In the genomic region with DNA sequence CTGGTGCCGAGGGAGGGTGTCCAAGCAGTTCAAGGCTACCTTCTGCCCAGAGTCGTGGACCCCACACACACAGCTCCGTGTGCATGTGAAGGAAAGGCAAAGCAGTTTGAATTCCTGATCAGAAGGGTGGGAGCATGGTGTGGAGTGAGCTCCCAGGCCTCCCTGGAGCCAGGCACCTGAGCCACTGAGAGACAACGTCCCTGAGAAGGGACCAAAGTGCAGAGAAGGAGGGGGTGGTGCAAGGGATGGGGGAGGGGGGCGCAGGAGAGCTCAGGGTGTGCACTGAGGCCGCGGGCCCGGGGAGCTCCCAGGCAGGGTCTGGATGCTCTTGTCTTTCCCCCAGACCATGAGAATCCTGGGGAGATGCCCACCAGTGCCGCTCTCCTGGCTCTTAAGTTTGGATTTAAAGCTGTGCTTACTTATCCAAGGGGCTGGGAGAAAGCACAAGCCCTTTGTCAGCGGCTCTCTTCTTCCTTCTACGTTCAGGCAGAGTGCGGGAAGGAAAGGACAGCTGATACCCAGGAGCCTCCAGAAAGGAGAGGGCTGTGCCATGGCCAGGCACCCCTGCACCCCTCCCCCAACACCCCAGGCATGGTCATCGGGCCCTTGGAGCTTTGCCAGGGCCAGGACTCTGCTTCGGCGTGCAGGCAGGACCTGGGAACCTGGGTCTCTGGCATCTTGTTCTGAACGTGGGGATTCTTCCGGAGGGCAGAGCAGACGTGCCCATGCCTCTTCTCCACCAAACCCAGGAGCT, we compare ENCODE assay signal across 16 cellular contexts. TPM values are rescaled to one million over a fixed set of nuclear protein-coding genes. Genes with fewer than 3 reads are reported as not detected.
DNase-seq lines count a peak whose midpoint lies in the region; ATAC-seq, FAIRE-seq and TF ChIP-seq lines count a peak whose summit lies in the region.
"Had no signal": no experiment of that assay in that cellular context is flagged by ENCODE, and none has a peak within 500 bp of the region (broad histone marks: within the 10 kb centered on the region; RNA-seq: fewer than 3 reads in every experiment).

No MANE protein-coding gene starts in this region.

- H3K4me3 ChIP-seq in BLaER1 = no peak overlapping the region
- H3K4me3 ChIP-seq: thyroid gland had no signal

- CTCF ChIA-PET in CD4-positive, alpha-beta T cell (lab: Charles Lee) = interaction anchor here (0.6 kb wide), 1 partner anchor 22 kb away, joined by 3 read pairs; no protein-coding TSS in a partner anchor

- no peak overlapping the region for H3K27ac Mint-ChIP-seq in CD4-positive, alpha-beta T cell
- H3K27ac Mint-ChIP-seq in naive B cell = peak overlapping the region in 1 of 6 donors; percentile 33
- H3K27ac Mint-ChIP-seq: CD4-positive, alpha-beta memory T cell; natural killer cell had no signal

- intact Hi-C loops in CD4-positive, alpha-beta T cell (cut with DNase I, micrococcal nuclease) = no loop called here

- no peaks in the 10 kb centered on the region for H3K9me3 Mint-ChIP-seq in CD4-positive, alpha-beta T cell
- H3K9me3 Mint-ChIP-seq in naive B cell = no peaks in the 10 kb centered on the region
- H3K9me3 Mint-ChIP-seq: activated T-cell treated with anti-CD3 and anti-CD28 coated beads, Interleukin-2, amount 50 U/mL, for 4 hours; CD4-positive, alpha-beta memory T cell; natural killer cell had no signal

- peak overlapping the region; percentile 79 for H3K4me2 ChIP-seq in BLaER1

- H3K27ac ChIP-seq in BLaER1 = no peak overlapping the region
- H3K27ac ChIP-seq in CD4-positive, alpha-beta T cell (ENCODE audit: low read depth, low read length) = no peak overlapping the region
- H3K27ac ChIP-seq: foreskin keratinocyte, thyroid gland had no signal

- peaks cover 42% of the 10 kb centered on the region for H3K27me3 ChIP-seq in BLaER1
- peaks cover 45% of the 10 kb centered on the region for H3K27me3 ChIP-seq in CD4-positive, alpha-beta T cell (ENCODE audit: control insufficient read depth, insufficient read depth, low read length)

- H3K4me1 Mint-ChIP-seq in CD4-positive, alpha-beta T cell (ENCODE audit: low read depth) = peaks cover 11% of the 10 kb centered on the region
- H3K4me1 Mint-ChIP-seq in naive B cell = peaks cover 20 to 28% (median 23%) of the 10 kb centered on the region in 3 donors

- no peaks in the 10 kb centered on the region for H3K9me3 ChIP-seq in BLaER1
- H3K9me3 ChIP-seq in CD4-positive, alpha-beta T cell (ENCODE audit: control insufficient read depth, low read length) = no peaks in the 10 kb centered on the region
- H3K9me3 ChIP-seq: thyroid gland had no signal

- no peak for DNase-seq in CD4-positive, alpha-beta T cell
- DNase-seq in cerebellum (ENCODE audit: low spot score) = peak; percentile 35
- no peak for DNase-seq in naive B cell
- DNase-seq in T-helper 9 cell = no peak
- no peak for DNase-seq in urothelium cell line (ENCODE audit: low spot score)
- DNase-seq: activated T-cell treated with anti-CD3 and anti-CD28 coated beads, Interleukin-2, amount 50 U/mL, for 4 hours; CD4-positive, alpha-beta memory T cell; effector CD8-positive, alpha-beta T cell; foreskin keratinocyte; natural killer cell; NCI-H187; thyroid gland had no signal

- no peaks in the 10 kb centered on the region for H3K36me3 Mint-ChIP-seq in CD4-positive, alpha-beta T cell (ENCODE audit: low read depth)
- no peaks in the 10 kb centered on the region for H3K36me3 Mint-ChIP-seq in naive B cell
- H3K36me3 Mint-ChIP-seq: CD4-positive, alpha-beta memory T cell; natural killer cell had no signal

- H3K36me3 ChIP-seq in BLaER1 = no peaks in the 10 kb centered on the region
- H3K36me3 ChIP-seq: thyroid gland had no signal

- peaks cover 29% of the 10 kb centered on the region for H3K4me1 ChIP-seq in BLaER1

- peak overlapping the region; percentile 23 for H3K4me3 Mint-ChIP-seq in CD4-positive, alpha-beta T cell
- H3K4me3 Mint-ChIP-seq in naive B cell = peak overlapping the region in 5 of 8 donors; percentile 23 to 77 (median 51)
- H3K4me3 Mint-ChIP-seq: activated T-cell treated with anti-CD3 and anti-CD28 coated beads, Interleukin-2, amount 50 U/mL, for 4 hours; natural killer cell had no signal

- no peak overlapping the region for H3K9ac ChIP-seq in BLaER1

- no peak for ATAC-seq in CD4-positive, alpha-beta T cell (ENCODE audit: poor library complexity)
- no peak for ATAC-seq in naive B cell (ENCODE audit: low read depth in 2 of 2)
- no peak for ATAC-seq in GM21423 (IDR thresholded peaks at IDR 0.05; ENCODE audit: unreplicated experiment)
- no peak for ATAC-seq in GM21576 (IDR thresholded peaks at IDR 0.05; ENCODE audit: unreplicated experiment)
- ATAC-seq: activated CD4-positive, CD25-positive, alpha-beta regulatory T cell treated with anti-CD3 and anti-CD28 coated beads, Interleukin-2, amount 50 U/mL, for 24 hours; activated T-cell treated with anti-CD3 and anti-CD28 coated beads, Interleukin-2, amount 50 U/mL, for 4 hours; natural killer cell had no signal

- POLR2A ChIA-PET in CD4-positive, alpha-beta T cell (lab: Charles Lee) = no interaction called here

- FAIRE-seq in urothelium cell line (lab: Jason Lieb, UNC) = no peak

- TF ChIP-seq CTCF in CD4-positive, alpha-beta T cell (IDR thresholded peaks at IDR 0.05) = no peak

- no peaks in the 10 kb centered on the region for H4K20me1 ChIP-seq in BLaER1

- peaks cover 78% of the 10 kb centered on the region for H3K27me3 Mint-ChIP-seq in CD4-positive, alpha-beta T cell
- peaks cover 52 to 58% (median 57%) of the 10 kb centered on the region in 3 donors for H3K27me3 Mint-ChIP-seq in naive B cell

RNA-seq across cellular contexts. Expression of gene ACTA1, which starts 24.1 kb away (rescaled TPM):
- total RNA-seq in CD4-positive, alpha-beta T cell = not detected
- total RNA-seq in cerebellum = 2.1 TPM
- not detected for polyA plus RNA-seq in naive B cell (ENCODE audit: low read depth in 6 of 6)
- total RNA-seq: activated T-cell treated with anti-CD3 and anti-CD28 coated beads, Interleukin-2, amount 50 U/mL, for 4 hours; foreskin keratinocyte had no signal
- polyA plus RNA-seq: CD4-positive, alpha-beta memory T cell; foreskin keratinocyte had no signal
